In the genomic region with DNA sequence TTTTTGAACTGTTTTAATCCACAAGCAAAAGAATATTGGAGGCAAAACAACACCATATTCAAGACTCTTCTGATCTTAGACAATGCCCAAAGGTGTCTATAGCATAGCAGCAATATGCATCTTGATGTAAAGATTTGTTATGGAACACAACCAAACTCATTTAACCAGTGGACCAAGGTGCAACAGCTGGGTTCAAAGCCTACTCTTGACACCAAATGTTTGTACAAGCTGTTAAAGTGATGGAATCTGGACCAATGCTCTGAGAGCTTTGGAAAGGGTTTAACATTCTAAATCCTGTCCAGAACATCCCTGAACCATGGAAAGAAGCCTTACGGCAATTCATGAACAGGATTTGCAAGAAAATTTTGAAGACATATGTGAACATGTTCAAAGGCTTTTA, we compare ENCODE assay signal across 33 cellular contexts.
"Had no signal": no experiment of that assay in that cellular context is flagged by ENCODE, and none has a peak within 500 bp of the region (broad histone marks: within the 10 kb centered on the region; RNA-seq: fewer than 3 reads in every experiment).

No MANE protein-coding gene starts in this region.

- H3K9me3 ChIP-seq: adrenal gland, ascending aorta, body of pancreas, breast epithelium had no signal

- ATAC-seq: activated naive CD4-positive, alpha-beta T cell treated with anti-CD3 and anti-CD28 coated beads, Interleukin-2, amount 50 U/mL, for 72 hours; activated naive CD8-positive, alpha-beta T cell treated with anti-CD3 and anti-CD28 coated beads, Interleukin-2, amount 50 U/mL, for 24 hours; activated T-cell treated with anti-CD3 and anti-CD28 coated beads, Interleukin-2, amount 50 U/mL, for 4 hours; activated T-cell treated with anti-CD3 and anti-CD28 coated beads, Interleukin-2, amount 50 U/mL, for 72 hours; activated T-helper 17 cell treated with anti-CD3 and anti-CD28 coated beads, Interleukin-2, amount 50 U/mL, for 72 hours; body of pancreas had no signal

- H3K27ac ChIP-seq: adrenal gland, ascending aorta, body of pancreas, brain microvascular endothelial cell, breast epithelium, cardiac muscle cell had no signal

- H3K4me1 ChIP-seq: adrenal gland, ascending aorta, body of pancreas, breast epithelium had no signal

- DNase-seq: activated effector memory CD4-positive, alpha-beta T cell treated with anti-CD3 and anti-CD28 coated beads, Interleukin-2, amount 50 U/mL, for 16 hours; activated effector memory CD4-positive, alpha-beta T cell treated with Interleukin-2 at 50 U/mL for 16 hours; activated gamma-delta T cell; activated gamma-delta T cell treated with Interleukin-2 at 50 U/mL for 16 hours; activated naive CD4-positive, alpha-beta T cell; activated naive CD4-positive, alpha-beta T cell treated with anti-CD3 and anti-CD28 coated beads for 36 hours; activated naive CD4-positive, alpha-beta T cell treated with anti-CD3 and anti-CD28 coated beads, Interleukin-2, amount 10 ng/mL, durations not matched to agents 7 days and 5 days; activated naive CD4-positive, alpha-beta T cell treated with anti-CD3 and anti-CD28 coated beads, Interleukin-2, amount 50 U/mL, for 16 hours; activated naive CD4-positive, alpha-beta T cell treated with Interleukin-2 at 50 U/mL for 16 hours; activated naive CD8-positive, alpha-beta T cell treated with anti-CD3 and anti-CD28 coated beads for 36 hours; activated naive CD8-positive, alpha-beta T cell treated with anti-CD3 and anti-CD28 coated beads, Interleukin-2, amount 10 ng/mL, durations not matched to agents 7 days and 5 days; activated naive CD8-positive, alpha-beta T cell treated with anti-CD3 and anti-CD28 coated beads, Interleukin-2, amount 50 U/mL, for 24 hours; activated T-cell treated with anti-CD3 and anti-CD28 coated beads, Interleukin-2, amount 50 U/mL, for 24 hours; activated T-cell treated with anti-CD3 and anti-CD28 coated beads, Interleukin-2, amount 50 U/mL, for 4 hours; activated T-cell treated with anti-CD3 and anti-CD28 coated beads, Interleukin-2, amount 50 U/mL, for 48 hours; activated T-cell treated with anti-CD3 and anti-CD28 coated beads, Interleukin-2, amount 50 U/mL, for 72 hours; adrenal gland; amniotic stem cell; amygdala; anterior cingulate cortex; aorta; body of pancreas; caudate nucleus; central memory CD4-positive, alpha-beta T cell; cerebellar nuclear complex had no signal

- FAIRE-seq: astrocyte, bronchial epithelial cell had no signal

- H3K27me3 ChIP-seq: adrenal gland, ascending aorta, body of pancreas, brain microvascular endothelial cell, breast epithelium, cardiac muscle cell had no signal

- H3K36me3 ChIP-seq: adrenal gland, ascending aorta, brain microvascular endothelial cell, breast epithelium, cardiac muscle cell had no signal

- H3K4me3 ChIP-seq: adrenal gland, ascending aorta, body of pancreas, breast epithelium, cardiac muscle cell had no signal
